In the genomic region with DNA sequence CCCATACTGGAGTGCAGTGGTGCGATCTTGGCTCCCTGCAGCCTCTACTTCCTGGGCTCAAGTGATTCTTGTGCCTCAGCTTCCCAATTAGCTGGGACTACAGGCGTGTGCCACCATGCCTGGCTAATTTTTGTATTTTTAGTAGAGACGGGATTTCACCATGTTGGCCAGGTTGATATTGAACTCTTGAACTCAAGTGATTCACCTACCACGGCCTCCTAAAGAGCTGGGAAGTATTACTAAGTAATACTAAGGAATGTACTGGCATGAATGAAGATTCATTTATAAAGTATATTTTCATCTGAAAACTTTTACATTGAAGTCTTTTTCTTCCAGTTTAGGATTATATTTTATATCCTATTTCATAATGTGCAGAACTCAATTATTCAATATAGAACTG, we compare ENCODE assay signal across 30 cellular contexts. TPM values are rescaled to one million over a fixed set of nuclear protein-coding genes. Genes with fewer than 3 reads are reported as not detected.
DNase-seq lines count a peak whose midpoint lies in the region; ATAC-seq and TF ChIP-seq lines count a peak whose summit lies in the region.
"Had no signal": no experiment of that assay in that cellular context is flagged by ENCODE, and none has a peak within 500 bp of the region (broad histone marks: within the 10 kb centered on the region; RNA-seq: fewer than 3 reads in every experiment).

No MANE protein-coding gene starts in this region.

- no peak overlapping the region for H4K8ac ChIP-seq in IMR-90 (ENCODE audit: low read depth in 2 of 2, low read length in 2 of 2)

- H2AK5ac ChIP-seq in IMR-90 (ENCODE audit: low read depth, low read length): no peak overlapping the region

- H3K14ac ChIP-seq in IMR-90 (replicated peaks; ENCODE audit: low read depth, low read length): no peak overlapping the region

- no peak overlapping the region for H2BK15ac ChIP-seq in IMR-90 (ENCODE audit: low read depth, low read length)

- no peak overlapping the region for H3K18ac ChIP-seq in IMR-90 (ENCODE audit: low read depth, low read length)

- no peak overlapping the region for H3K4ac ChIP-seq in IMR-90 (ENCODE audit: low read depth, low read length)

- dilution Hi-C loops in IMR-90 (cut with HindIII; ENCODE audit: low sequenced_read_pairs, unreplicated experiment): no loop called here

- no peak overlapping the region for H2AFZ ChIP-seq in IMR-90 (replicated peaks; ENCODE audit: low read length, poor library complexity)

- no peak for TF ChIP-seq RAD21 in IMR-90 (IDR thresholded peaks at IDR 0.05; ENCODE audit: low read length)

- no peak overlapping the region for H4K91ac ChIP-seq in IMR-90 (ENCODE audit: insufficient read depth, low read depth, low read length)

- POLR2A ChIA-PET in AG04450 (lab: Yijun Ruan, JAX) (no interaction called here), IMR-90 (lab: Charles Lee; ENCODE audit: unreplicated experiment) (no interaction called here)

- no peak overlapping the region for H2BK20ac ChIP-seq in IMR-90 (ENCODE audit: low read depth, low read length)

- DNase-seq in AG04450 (ENCODE audit: low read depth, low spot score) (peak; percentile 30), IMR-90 (peak; percentile 73), astrocyte of the cerebellum (ENCODE audit: low read depth) (peak; percentile 62), fibroblast of the aortic adventitia (ENCODE audit: low read depth) (peak; percentile 30), T-helper 9 cell (no peak), medulla oblongata (ENCODE audit: extremely low spot score) (no peak), DMS114 treated with DMSO at 0.1 percent for 48 hours (lab: John Stamatoyannopoulos, UW; ENCODE audit: unreplicated experiment) (no peak), lower lobe of right lung (no peak)
- DNase-seq: activated CD4-positive, alpha-beta T cell treated with anti-CD3 and anti-CD28 coated beads, Interleukin-2, amount 50 U/mL, for 4 hours; activated CD8-positive, alpha-beta memory T cell treated with anti-CD3 and anti-CD28 coated beads, Interleukin-2, amount 50 U/mL, for 48 hours; activated effector memory CD4-positive, alpha-beta T cell treated with Interleukin-2 at 50 U/mL for 16 hours; activated naive CD8-positive, alpha-beta T cell treated with anti-CD3 and anti-CD28 coated beads, Interleukin-2, amount 50 U/mL, for 24 hours; CD4-positive, alpha-beta T cell; central memory CD4-positive, alpha-beta T cell; DMS53; H9; head of caudate nucleus; midbrain; NCI-H1436 treated with DMSO at 0.1 percent for 48 hours; NCI-H2171 treated with DMSO at 0.1 percent for 48 hours; NCI-H69; nephron progenitor cell; stimulated activated CD4-positive, alpha-beta T cell treated with anti-CD3 and anti-CD28 coated beads, Interleukin-2, amount 100 ng/mL, for 24 hours; stimulated activated naive CD4-positive, alpha-beta T cell treated with Interleukin-2 at 50 U/mL for 16 hours; T-helper 2 cell; tibial artery had no signal

- no peak overlapping the region for H2BK5ac ChIP-seq in IMR-90 (ENCODE audit: low read depth, low read length, poor library complexity, severe bottlenecking)

- no peaks in the 10 kb centered on the region for H4K20me1 ChIP-seq in IMR-90 (ENCODE audit: insufficient read depth, low read length)

- no CpG with 5 or more reads among the region's 4 CpGs for WGBS in IMR-90 (ENCODE audit: extremely low coverage in 2 of 2, insufficient read length in 1 of 2), 2 experiments

- H3K27ac ChIP-seq in AG04450 (ENCODE audit: low read depth, low read length): no peak overlapping the region
- H3K27ac ChIP-seq in IMR-90 (ENCODE audit: insufficient read depth, low read length): no peak overlapping the region
- H3K27ac ChIP-seq in lower lobe of right lung: no peak overlapping the region
- H3K27ac ChIP-seq: SJSA1, skin epidermis, tibial artery had no signal

- TF ChIP-seq POLR2A in IMR-90 (IDR thresholded peaks at IDR 0.05; ENCODE audit: low read depth, low read length): no peak

- CTCF ChIA-PET in AG04450 (lab: Charles Lee) (interaction anchor here (0.6 kb wide), 1 partner anchor 40 kb away, joined by 5 read pairs; no protein-coding TSS in a partner anchor), IMR-90 (lab: Yijun Ruan, JAX) (interaction anchor here (0.6 to 0.9 kb wide), 3 partner anchors 13 to 31 kb away, joined by 3 to 6 read pairs (median 5); no protein-coding TSS in a partner anchor)

- H2BK120ac ChIP-seq in IMR-90 (ENCODE audit: low read depth, low read length): no peak overlapping the region

- no peak overlapping the region for H3K23ac ChIP-seq in IMR-90 (ENCODE audit: low read depth, low read length)

- H3K27me3 ChIP-seq in AG04450 (ENCODE audit: control insufficient read depth, insufficient read depth, low read length) (no peaks in the 10 kb centered on the region), IMR-90 (ENCODE audit: control insufficient read depth, insufficient read depth, low read length) (no peaks in the 10 kb centered on the region), lower lobe of right lung (ENCODE audit: low read depth) (no peaks in the 10 kb centered on the region)
- H3K27me3 ChIP-seq: SJSA1, tibial artery had no signal

- peaks cover 5% of the 10 kb centered on the region for H3K36me3 ChIP-seq in IMR-90 (ENCODE audit: control insufficient read depth, insufficient read depth, low read length)
- H3K36me3 ChIP-seq in lower lobe of right lung: peaks cover 38% of the 10 kb centered on the region

- H4K5ac ChIP-seq in IMR-90 (ENCODE audit: low read depth, low read length): no peak overlapping the region

- intact Hi-C loops in IMR-90 (cut with micrococcal nuclease) (no loop called here), lower lobe of right lung (cut with DNase I) (no loop called here)

- no peaks in the 10 kb centered on the region for H3K9me3 ChIP-seq in AG04450 (ENCODE audit: control insufficient read depth, insufficient read depth, low read length)
- H3K9me3 ChIP-seq in IMR-90 (ENCODE audit: control insufficient read depth, insufficient read depth, low read length): no peaks in the 10 kb centered on the region
- H3K9me3 ChIP-seq in lower lobe of right lung: no peaks in the 10 kb centered on the region
- H3K9me3 ChIP-seq: SJSA1, tibial artery had no signal

- H3K4me1 ChIP-seq in IMR-90 (ENCODE audit: control insufficient read depth, insufficient read depth, low read length) (no peaks in the 10 kb centered on the region; the same call in 1 of the 2 replicates), lower lobe of right lung (no peaks in the 10 kb centered on the region)
- H3K4me1 ChIP-seq: tibial artery had no signal

- H2AK9ac ChIP-seq in IMR-90 (replicated peaks; ENCODE audit: low read depth, low read length, poor library complexity): no peak overlapping the region

- ATAC-seq in IMR-90 (ENCODE audit: low read depth) (peak; percentile 49; the same call in 1 of the 2 replicates), lower lobe of right lung (no peak)
- ATAC-seq: activated naive CD8-positive, alpha-beta T cell treated with anti-CD3 and anti-CD28 coated beads, Interleukin-2, amount 50 U/mL, for 24 hours; esophagus mucosa; WTC11 had no signal

- no TSS peak for BruUV-seq in IMR-90 (replicated peaks; lab: Mats Ljungman, UMichigan)

- no peak overlapping the region for H3K4me2 ChIP-seq in IMR-90 (ENCODE audit: low read depth, low read length)

- H3K4me3 ChIP-seq in AG04450 (ENCODE audit: low read depth, low read length) (no peak overlapping the region), IMR-90 (ENCODE audit: insufficient read depth, low read depth, low read length) (no peak overlapping the region), astrocyte of the cerebellum (ENCODE audit: low read depth, low read length) (no peak overlapping the region), fibroblast of the aortic adventitia (ENCODE audit: low read depth, low read length) (no peak overlapping the region), lower lobe of right lung (no peak overlapping the region)
- H3K4me3 ChIP-seq: SJSA1, skin epidermis, tibial artery had no signal

- H3K56ac ChIP-seq in IMR-90 (ENCODE audit: extremely low read depth, insufficient read depth, low read length): no peak overlapping the region

- TF ChIP-seq CTCF in AG04450 (IDR thresholded peaks at IDR 0.05; ENCODE audit: low read depth, low read length) (no peak), IMR-90 (conservative IDR thresholded peaks at IDR 0.05; ENCODE audit: low read depth, low read length) (no peak), astrocyte of the cerebellum (IDR thresholded peaks at IDR 0.05; ENCODE audit: low read depth, low read length, missing control alignments) (no peak), fibroblast of the aortic adventitia (IDR thresholded peaks at IDR 0.05; ENCODE audit: insufficient read depth, low read length) (no peak), lower lobe of right lung (IDR thresholded peaks at IDR 0.05) (no peak)

- in situ Hi-C loops in IMR-90 (cut with MboI; ENCODE audit: low sequenced_read_pairs): no loop called here
- in situ Hi-C loops in astrocyte of the cerebellum (cut with HindIII; ENCODE audit: low sequenced_read_pairs): no loop called here

- peaks cover 3% of the 10 kb centered on the region; the same call in 1 of the 2 replicates for H3K9me1 ChIP-seq in IMR-90 (ENCODE audit: insufficient read depth, low read length)

- peaks cover 0 to 6% of the 10 kb centered on the region in 2 experiments; a peak in 2 of 4 replicates for H3K79me1 ChIP-seq in IMR-90 (ENCODE audit: low read depth in 1 of 2, low read length in 2 of 2)

- no peak overlapping the region for H3K9ac ChIP-seq in IMR-90 (ENCODE audit: low read depth, low read length)

TF ChIP-seq in IMR-90, 13 proteins besides CTCF, POLR2A, EP300 and RAD21:
- no peak for TF ChIP-seq USF2 (IDR thresholded peaks at IDR 0.05; ENCODE audit: low read depth, low read length)
- TF ChIP-seq CEBPB (IDR thresholded peaks at IDR 0.05; ENCODE audit: low read depth, low read length): peak; percentile 28; the same call in 1 of the 2 replicates
- no peak for TF ChIP-seq FOS (IDR thresholded peaks at IDR 0.05; ENCODE audit: low read depth, low read length)

RNA-seq across cellular contexts. Expression of gene NUP35, which starts 38.1 kb away (rescaled TPM):
- polyA plus RNA-seq in AG04450 (2011; rRNA removed): 8.7 and 10.5 TPM in 2 replicates
- 6.8 and 7.1 TPM in 2 replicates for polyA minus RNA-seq in AG04450 (2011; rRNA and poly(A)+ RNA removed)
- 20.0 and 23.3 TPM in 2 replicates for total RNA-seq in IMR-90 (2012; rRNA removed)
- 10.6 and 10.9 TPM in 2 replicates for polyA plus RNA-seq in IMR-90 (2012; rRNA removed)
- polyA plus RNA-seq in IMR-90 (2012; cell fraction: cytosol; rRNA removed): 2.2 and 3.7 TPM in 2 replicates
- 0.87 and 8.0 TPM in 2 replicates for polyA plus RNA-seq in IMR-90 (2012; cell fraction: nucleus; rRNA removed; ENCODE audit: low replicate concordance)
- total RNA-seq in fibroblast of the aortic adventitia (ENCODE audit: low replicate concordance): 4.4 and 22.3 TPM in 2 replicates
- 15.9 TPM for total RNA-seq in lower lobe of right lung

Comparison
In these comparisons a context has a peak if more than half of its experiments do, and no peak if none do; other contexts are left out.
1. DNase-seq: peak in AG04450 (single experiment), IMR-90 (single experiment), astrocyte of the cerebellum (single experiment) and fibroblast of the aortic adventitia (single experiment); none in T-helper 9 cell (single experiment), medulla oblongata (single experiment), DMS114 treated with DMSO at 0.1 percent for 48 hours (single experiment) and lower lobe of right lung (single experiment).